In the genomic region with DNA sequence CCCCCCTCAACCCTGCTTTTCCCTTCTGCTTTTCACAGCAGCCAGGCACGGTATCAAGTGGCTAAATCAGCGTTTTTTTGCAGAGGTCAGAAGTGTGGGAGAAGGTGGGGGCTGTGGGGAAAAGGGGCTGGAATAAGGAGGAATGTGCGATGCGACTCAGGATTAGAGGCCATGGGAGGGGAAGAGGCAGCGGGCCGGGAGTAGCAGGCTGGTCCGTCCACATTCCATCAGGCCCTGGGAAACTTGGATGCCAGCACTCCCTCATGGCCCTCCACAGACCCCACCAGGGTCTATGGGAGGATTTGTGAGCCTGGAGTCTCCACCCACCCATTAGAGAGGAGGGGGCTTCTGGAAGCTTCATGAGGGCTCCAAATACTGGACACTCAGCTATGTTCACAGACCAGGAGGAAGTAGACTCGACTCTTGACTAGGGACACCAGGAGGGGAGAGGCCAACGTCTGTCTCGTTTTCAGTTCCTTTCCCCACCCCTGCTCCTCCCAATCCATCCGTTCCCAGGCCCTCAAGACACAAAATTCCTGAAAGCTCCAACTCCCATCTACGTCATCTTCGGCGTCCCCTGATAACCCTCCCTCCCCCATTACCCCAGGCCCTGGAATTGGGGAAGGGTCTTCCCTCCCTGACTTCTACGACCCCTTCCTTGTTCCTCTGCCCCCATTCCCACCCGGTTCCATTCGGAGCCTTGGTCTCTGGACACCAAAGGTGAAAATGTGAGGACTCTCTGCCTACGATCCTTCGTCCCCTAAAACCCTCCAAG, we compare ENCODE assay signal across 9 cellular contexts. TPM values are rescaled to one million over a fixed set of nuclear protein-coding genes. Genes with fewer than 3 reads are reported as not detected.
DNase-seq lines count a peak whose midpoint lies in the region; ATAC-seq and TF ChIP-seq lines count a peak whose summit lies in the region.
"Had no signal": no experiment of that assay in that cellular context is flagged by ENCODE, and none has a peak within 500 bp of the region (broad histone marks: within the 10 kb centered on the region; RNA-seq: fewer than 3 reads in every experiment).

No MANE protein-coding gene starts in this region.

- peaks cover 60% of the 10 kb centered on the region for H3K4me1 ChIP-seq in OCI-LY1 (ENCODE audit: insufficient read depth, low read length, severe bottlenecking)
- H3K4me1 ChIP-seq in hepatocyte (ENCODE audit: insufficient read depth), result peaks cover 21% of the 10 kb centered on the region

- peaks cover 4% of the 10 kb centered on the region; the same call in 1 of the 2 replicates for H3F3A ChIP-seq in OCI-LY1 (ENCODE audit: insufficient read depth, low read length)

- H3K36me3 ChIP-seq in OCI-LY1 (ENCODE audit: insufficient read depth, low read length) (peaks cover 29% of the 10 kb centered on the region; the same call in 1 of the 2 replicates), hepatocyte (replicated peaks; ENCODE audit: insufficient read depth, low read depth) (no peaks in the 10 kb centered on the region)

- H3K9me2 ChIP-seq in OCI-LY1 (ENCODE audit: low read depth, low read length) (no peaks in the 10 kb centered on the region), hepatocyte (replicated peaks; ENCODE audit: insufficient read depth) (no peaks in the 10 kb centered on the region)

- H3K4me3 ChIP-seq in OCI-LY1 (ENCODE audit: low read depth, low read length, poor library complexity, severe bottlenecking) (peak overlapping the region; percentile 69), hepatocyte (peak overlapping the region; percentile 31), skin epidermis (peak overlapping the region; percentile 17 to 47 (median 30))

- H3K27me3 ChIP-seq in OCI-LY1 (ENCODE audit: insufficient read depth, low read length) (peaks cover under 1% of the 10 kb centered on the region; the same call in 1 of the 2 replicates), hepatocyte (peaks cover 13% of the 10 kb centered on the region)

- peak overlapping the region; percentile 87 for H3K4me2 ChIP-seq in OCI-LY1 (ENCODE audit: low read length)
- H3K4me2 ChIP-seq in hepatocyte, result peak overlapping the region; percentile 90

- no peaks in the 10 kb centered on the region for H4K20me1 ChIP-seq in OCI-LY1 (ENCODE audit: insufficient read depth, low read length)
- no peaks in the 10 kb centered on the region for H4K20me1 ChIP-seq in hepatocyte (ENCODE audit: insufficient read depth, poor library complexity, severe bottlenecking)

- peak; percentile 3 for DNase-seq in NCI-H2227 treated with DMSO at 0.1 percent for 48 hours (lab: John Stamatoyannopoulos, UW)
- no peak for DNase-seq in NCI-H2227 (lab: John Stamatoyannopoulos, UW; ENCODE audit: unreplicated experiment)
- peak; percentile 64 for DNase-seq in hepatocyte (ENCODE audit: low spot score)
- DNase-seq in NCI-H2029 treated with DMSO at 0.1 percent for 48 hours (lab: John Stamatoyannopoulos, UW), result no peak
- no peak for DNase-seq in T1000 (lab: John Stamatoyannopoulos, UW)

- H3K9me3 ChIP-seq in OCI-LY1 (ENCODE audit: low read length) (no peaks in the 10 kb centered on the region), hepatocyte (ENCODE audit: low read depth) (no peaks in the 10 kb centered on the region)

- H3K79me2 ChIP-seq in OCI-LY1 (ENCODE audit: insufficient read depth, low read length) (no peaks in the 10 kb centered on the region), hepatocyte (no peaks in the 10 kb centered on the region)

- H3K27ac ChIP-seq in OCI-LY1 (ENCODE audit: low read depth, low read length, poor library complexity, severe bottlenecking) (peak overlapping the region; percentile 87), hepatocyte (peak overlapping the region; percentile 93), skin epidermis (peak overlapping the region in 20 of 21 experiments; percentile 18 to 84 (median 64))

- no peak for ATAC-seq in GM18867 (IDR thresholded peaks at IDR 0.05; ENCODE audit: unreplicated experiment)

- peak overlapping the region; percentile 61 for H3K9ac ChIP-seq in OCI-LY1 (ENCODE audit: low read length)

- H2AFZ ChIP-seq in OCI-LY1 (ENCODE audit: low read length) (no peak overlapping the region), hepatocyte (peak overlapping the region; percentile 55)

- TF ChIP-seq CTCF in OCI-LY1 (IDR thresholded peaks at IDR 0.05; ENCODE audit: low read length) (no peak), hepatocyte (IDR thresholded peaks at IDR 0.05; ENCODE audit: poor library complexity) (no peak)

- 9% methylated on average over 16 of the region's 19 CpGs for WGBS in hepatocyte (ENCODE audit: low lambda C conversion rate, missing lambda C conversion rate)

RNA-seq across cellular contexts. Expression of a gene that starts 3.3 kb away (rescaled TPM):
- 0.24 and 0.40 TPM in 2 replicates for total RNA-seq in hepatocyte
- polyA plus RNA-seq in hepatocyte, result 1.5 and 1.6 TPM in 2 replicates
- polyA plus RNA-seq: AG04450 had no signal

RNA-seq across cellular contexts. Expression of a gene that starts 33.0 kb away (rescaled TPM):
- 7.3 and 12.4 TPM in 2 replicates for total RNA-seq in hepatocyte
- polyA plus RNA-seq in hepatocyte, result 2.7 and 12.1 TPM in 2 replicates

RNA-seq across cellular contexts. Expression of a gene that starts 43.8 kb away (rescaled TPM):
- total RNA-seq in hepatocyte, result 41.4 and 53.2 TPM in 2 replicates
- 55.9 and 62.9 TPM in 2 replicates for polyA plus RNA-seq in hepatocyte

RNA-seq across cellular contexts. Expression of a gene that starts 51.7 kb away (rescaled TPM):
- 13.6 and 18.2 TPM in 2 replicates for total RNA-seq in hepatocyte
- polyA plus RNA-seq in hepatocyte, result 32.6 and 40.4 TPM in 2 replicates

Comparison
In these comparisons a context has a peak if more than half of its experiments do, and no peak if none do; other contexts are left out.
1. DNase-seq: peak in NCI-H2227 treated with DMSO at 0.1 percent for 48 hours (single experiment) and hepatocyte (single experiment); none in NCI-H2227 (single experiment), NCI-H2029 treated with DMSO at 0.1 percent for 48 hours (single experiment) and T1000 (single experiment).
2. Peak in every context shown above with its lines, with median percentiles within 50 percentile points of each other: H3K27ac ChIP-seq and H3K4me3 ChIP-seq.